In the genomic region with DNA sequence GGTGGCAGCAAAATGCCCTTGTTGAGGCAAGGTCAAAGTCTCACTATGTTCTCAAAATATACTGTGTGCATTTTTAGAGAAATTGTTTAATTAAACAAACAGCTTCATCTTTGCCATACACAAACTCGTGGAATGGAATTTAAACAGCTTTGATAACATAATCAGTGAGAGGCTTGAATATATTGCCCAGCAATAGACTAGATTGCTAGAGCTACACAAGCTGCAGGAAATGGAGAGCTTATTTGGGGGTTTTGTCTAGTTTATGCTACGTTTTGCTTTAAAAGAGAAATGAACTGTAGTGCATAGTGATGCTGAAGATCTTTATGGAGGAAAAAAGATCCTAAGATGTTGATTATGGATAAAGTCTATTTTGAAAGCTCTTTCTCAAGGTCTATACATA, we compare ENCODE assay signal across 10 cellular contexts.
DNase-seq lines count a peak whose midpoint lies in the region; ATAC-seq and TF ChIP-seq lines count a peak whose summit lies in the region.
"Had no signal": no experiment of that assay in that cellular context is flagged by ENCODE, and none has a peak within 500 bp of the region (broad histone marks: within the 10 kb centered on the region; RNA-seq: fewer than 3 reads in every experiment).

No MANE protein-coding gene starts in this region.

- no peaks in the 10 kb centered on the region for H3K36me3 Mint-ChIP-seq in CD4-positive, CD25-positive, alpha-beta regulatory T cell
- H3K36me3 Mint-ChIP-seq in HFFc6 (ENCODE audit: low read depth): no peaks in the 10 kb centered on the region
- H3K36me3 Mint-ChIP-seq in activated CD8-positive, alpha-beta T cell treated with anti-CD3 and anti-CD28 coated beads, Interleukin-2, amount 10 ng/mL, durations not matched to agents 7 days and 5 days (ENCODE audit: low read depth): peaks cover 22% of the 10 kb centered on the region
- peaks cover 0 to 5% (median 0%) of the 10 kb centered on the region in 3 donors for H3K36me3 Mint-ChIP-seq in naive thymus-derived CD8-positive, alpha-beta T cell

- peak overlapping the region; percentile 97 for H3K27ac ChIP-seq in CD4-positive, CD25-positive, alpha-beta regulatory T cell (ENCODE audit: insufficient read depth, low read length, poor library complexity, severe bottlenecking)
- H3K27ac ChIP-seq: colonic mucosa had no signal

- H3K9me3 ChIP-seq in CD4-positive, CD25-positive, alpha-beta regulatory T cell (ENCODE audit: control insufficient read depth in 2 of 2, low read length in 2 of 2): no peaks in the 10 kb centered on the region
- H3K9me3 ChIP-seq: colonic mucosa had no signal

- H3K4me1 ChIP-seq in CD4-positive, CD25-positive, alpha-beta regulatory T cell (ENCODE audit: control insufficient read depth, insufficient read depth, low read length, poor library complexity, severe bottlenecking): peaks cover 55% of the 10 kb centered on the region

- POLR2A ChIA-PET in activated CD8-positive, alpha-beta T cell treated with anti-CD3 and anti-CD28 coated beads, Interleukin-2, amount 10 ng/mL, durations not matched to agents 7 days and 5 days (lab: Charles Lee): interaction anchor here (1.2 to 3.6 kb wide), 3 partner anchors 69 to 813 kb away, joined by 4 to 35 read pairs (median 9); a partner anchor contains a TSS
- POLR2A ChIA-PET in naive thymus-derived CD8-positive, alpha-beta T cell (lab: Charles Lee): interaction anchor here (0.7 to 4.5 kb wide), 15 partner anchors 9 to 285 kb away, joined by 3 to 57 read pairs (median 5); a partner anchor contains a TSS

- peaks cover 12% of the 10 kb centered on the region for H3K27me3 Mint-ChIP-seq in CD4-positive, CD25-positive, alpha-beta regulatory T cell
- no peaks in the 10 kb centered on the region for H3K27me3 Mint-ChIP-seq in HFFc6 (ENCODE audit: insufficient read depth)
- no peaks in the 10 kb centered on the region for H3K27me3 Mint-ChIP-seq in activated CD8-positive, alpha-beta T cell treated with anti-CD3 and anti-CD28 coated beads, Interleukin-2, amount 10 ng/mL, durations not matched to agents 7 days and 5 days (ENCODE audit: low read depth)
- no peaks in the 10 kb centered on the region for H3K27me3 Mint-ChIP-seq in naive thymus-derived CD8-positive, alpha-beta T cell

- peak overlapping the region; percentile 96 to 99 (median 99) for H3K27ac Mint-ChIP-seq in CD4-positive, CD25-positive, alpha-beta regulatory T cell
- peak overlapping the region; percentile 74 for H3K27ac Mint-ChIP-seq in HFFc6
- peak overlapping the region; percentile 76 for H3K27ac Mint-ChIP-seq in activated CD8-positive, alpha-beta T cell treated with anti-CD3 and anti-CD28 coated beads, Interleukin-2, amount 10 ng/mL, durations not matched to agents 7 days and 5 days
- peak overlapping the region; percentile 95 to 99 (median 98) for H3K27ac Mint-ChIP-seq in naive thymus-derived CD8-positive, alpha-beta T cell

- peak overlapping the region; percentile 64 to 79 (median 66) for H3K4me3 Mint-ChIP-seq in CD4-positive, CD25-positive, alpha-beta regulatory T cell
- peak overlapping the region; percentile 19; the same call in 1 of the 2 replicates for H3K4me3 Mint-ChIP-seq in HFFc6
- peak overlapping the region; percentile 29 for H3K4me3 Mint-ChIP-seq in activated CD8-positive, alpha-beta T cell treated with anti-CD3 and anti-CD28 coated beads, Interleukin-2, amount 10 ng/mL, durations not matched to agents 7 days and 5 days
- peak overlapping the region; percentile 49 to 81 (median 73) for H3K4me3 Mint-ChIP-seq in naive thymus-derived CD8-positive, alpha-beta T cell
- H3K4me3 Mint-ChIP-seq: neural crest cell had no signal

- H3K4me3 ChIP-seq in CD4-positive, CD25-positive, alpha-beta regulatory T cell (ENCODE audit: low read depth, low read length): peak overlapping the region; percentile 73
- H3K4me3 ChIP-seq: colonic mucosa had no signal

- TF ChIP-seq CTCF in HFFc6 (IDR thresholded peaks at IDR 0.05): no peak

- H3K36me3 ChIP-seq in CD4-positive, CD25-positive, alpha-beta regulatory T cell (ENCODE audit: control insufficient read depth, insufficient read depth, low read length): no peaks in the 10 kb centered on the region
- H3K36me3 ChIP-seq: colonic mucosa had no signal

- peaks cover 21 to 90% (median 70%) of the 10 kb centered on the region in 4 donors for H3K4me1 Mint-ChIP-seq in CD4-positive, CD25-positive, alpha-beta regulatory T cell
- H3K4me1 Mint-ChIP-seq in HFFc6 (ENCODE audit: low read depth): peaks cover 80% of the 10 kb centered on the region
- H3K4me1 Mint-ChIP-seq in activated CD8-positive, alpha-beta T cell treated with anti-CD3 and anti-CD28 coated beads, Interleukin-2, amount 10 ng/mL, durations not matched to agents 7 days and 5 days (ENCODE audit: low read depth): peaks cover 66% of the 10 kb centered on the region
- peaks cover 30 to 80% (median 77%) of the 10 kb centered on the region in 4 donors for H3K4me1 Mint-ChIP-seq in naive thymus-derived CD8-positive, alpha-beta T cell
- H3K4me1 Mint-ChIP-seq: neural crest cell had no signal

- H3K27me3 ChIP-seq in CD4-positive, CD25-positive, alpha-beta regulatory T cell (ENCODE audit: control insufficient read depth, insufficient read depth, low read length): no peaks in the 10 kb centered on the region
- H3K27me3 ChIP-seq: colonic mucosa had no signal

- no peak for DNase-seq in CD4-positive, CD25-positive, alpha-beta regulatory T cell
- DNase-seq in HFFc6: no peak
- no peak for DNase-seq in activated CD8-positive, alpha-beta T cell treated with anti-CD3 and anti-CD28 coated beads, Interleukin-2, amount 10 ng/mL, durations not matched to agents 7 days and 5 days
- no peak for DNase-seq in naive thymus-derived CD8-positive, alpha-beta T cell
- no peak for DNase-seq in NCI-H2107 treated with DMSO at 0.1 percent for 48 hours (lab: John Stamatoyannopoulos, UW; ENCODE audit: unreplicated experiment)
- DNase-seq in NCI-H82 treated with DMSO at 0.1 percent for 48 hours (lab: John Stamatoyannopoulos, UW; ENCODE audit: unreplicated experiment): no peak
- DNase-seq in activated effector memory CD4-positive, alpha-beta T cell treated with Interleukin-2 at 50 U/mL for 16 hours: no peak
- DNase-seq: activated gamma-delta T cell, colonic mucosa had no signal

- peak; percentile 28 to 36 for ATAC-seq in CD4-positive, CD25-positive, alpha-beta regulatory T cell (ENCODE audit: low read depth in 2 of 2)
- ATAC-seq in activated CD8-positive, alpha-beta T cell treated with anti-CD3 and anti-CD28 coated beads, Interleukin-2, amount 10 ng/mL, durations not matched to agents 7 days and 5 days: peak; percentile 22
- peak; percentile 42 to 43 for ATAC-seq in naive thymus-derived CD8-positive, alpha-beta T cell

- CTCF ChIA-PET in activated CD8-positive, alpha-beta T cell treated with anti-CD3 and anti-CD28 coated beads, Interleukin-2, amount 10 ng/mL, durations not matched to agents 7 days and 5 days (lab: Charles Lee): interaction anchor here (0.6 to 3.3 kb wide), 20 partner anchors 9 to 398 kb away, joined by 3 to 29 read pairs (median 4); a partner anchor contains a TSS

- H3K9me3 Mint-ChIP-seq in CD4-positive, CD25-positive, alpha-beta regulatory T cell: peaks cover 0 to 6% (median 0%) of the 10 kb centered on the region in 7 donors
- H3K9me3 Mint-ChIP-seq in HFFc6: no peaks in the 10 kb centered on the region
- peaks cover 4% of the 10 kb centered on the region for H3K9me3 Mint-ChIP-seq in activated CD8-positive, alpha-beta T cell treated with anti-CD3 and anti-CD28 coated beads, Interleukin-2, amount 10 ng/mL, durations not matched to agents 7 days and 5 days (ENCODE audit: insufficient read depth)
- peaks cover 0 to 10% (median 0%) of the 10 kb centered on the region in 9 donors for H3K9me3 Mint-ChIP-seq in naive thymus-derived CD8-positive, alpha-beta T cell
- H3K9me3 Mint-ChIP-seq: neural crest cell had no signal

Comparison
In these comparisons a context has a peak if more than half of its experiments do, and no peak if none do; other contexts are left out.
1. H3K4me3 Mint-ChIP-seq: peak in every context shown above with its lines; median percentile 73 in naive thymus-derived CD8-positive, alpha-beta T cell; 66 in CD4-positive, CD25-positive, alpha-beta regulatory T cell; 29 in activated CD8-positive, alpha-beta T cell treated with anti-CD3 and anti-CD28 coated beads, Interleukin-2, amount 10 ng/mL, durations not matched to agents 7 days and 5 days; 19 in HFFc6.